ENCODE assay signal across 8 cellular contexts in the genomic region with DNA sequence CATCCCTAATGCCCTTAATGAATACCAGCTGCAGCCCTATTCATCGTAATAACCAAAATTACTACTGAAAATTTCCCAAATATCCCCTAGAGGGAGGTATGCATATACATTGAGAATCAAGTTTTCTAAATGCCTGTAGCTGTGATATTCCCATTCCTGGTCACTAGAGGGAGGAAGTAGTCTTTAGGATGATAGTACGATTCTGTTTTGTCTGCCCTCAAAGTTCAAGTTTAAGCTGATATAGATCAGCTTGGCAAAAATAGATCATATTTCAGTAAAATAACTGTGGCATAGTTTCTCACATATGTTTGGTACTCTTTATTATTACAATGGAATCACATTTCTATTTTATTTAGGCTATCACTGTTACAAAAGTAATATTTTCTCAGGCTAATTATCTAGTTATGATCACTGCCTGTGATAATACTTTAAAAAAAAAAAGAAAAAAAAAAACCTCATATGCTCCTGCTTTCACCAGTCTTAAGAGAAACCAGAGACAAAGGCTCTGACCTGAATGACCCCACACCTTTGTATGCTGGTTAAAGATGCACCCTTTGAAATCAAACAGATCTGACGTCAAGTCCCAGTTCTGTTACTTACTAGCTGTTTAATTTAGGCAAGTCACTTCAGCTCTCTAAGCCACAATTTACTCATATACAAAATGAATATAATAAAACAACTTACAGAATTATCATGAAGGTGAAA.
DNase-seq lines count a peak whose midpoint lies in the region; ATAC-seq and TF ChIP-seq lines count a peak whose summit lies in the region.

No MANE protein-coding gene starts in this region.

- ATAC-seq in GM18498 (IDR thresholded peaks at IDR 0.05; ENCODE audit: unreplicated experiment) (peak; percentile 85), HG02763 (IDR thresholded peaks at IDR 0.05; ENCODE audit: unreplicated experiment) (peak; percentile 79)

- DNase-seq in AG09319 (ENCODE audit: extremely low read depth, low read depth) (peak; percentile 60), NCI-H1105 treated with DMSO at 0.1 percent for 48 hours (lab: John Stamatoyannopoulos, UW) (peak; percentile 88), SKM-1 (lab: John Stamatoyannopoulos, UW; ENCODE audit: unreplicated experiment) (peak; percentile 79), fibroblast of gingiva (ENCODE audit: low read depth) (peak; percentile 76), non-pigmented ciliary epithelial cell (ENCODE audit: low read depth) (peak; percentile 60)
- no peak for DNase-seq in stimulated activated CD4-positive, alpha-beta T cell treated with anti-CD3 and anti-CD28 coated beads, Interleukin-2, amount 100 ng/mL, for 48 hours

- TF ChIP-seq CTCF in AG09319 (IDR thresholded peaks at IDR 0.05; ENCODE audit: low read depth, low read length): peak; percentile 85

Comparison
In these comparisons a context has a peak if more than half of its experiments do, and no peak if none do; other contexts are left out.
1. DNase-seq: peak in AG09319 (single experiment), NCI-H1105 treated with DMSO at 0.1 percent for 48 hours (single experiment), SKM-1 (single experiment), fibroblast of gingiva (single experiment) and non-pigmented ciliary epithelial cell (single experiment); none in stimulated activated CD4-positive, alpha-beta T cell treated with anti-CD3 and anti-CD28 coated beads, Interleukin-2, amount 100 ng/mL, for 48 hours (0 of 2).